21 cellular contexts compared by ENCODE assay signal in genomic region chr1:8731162-8731561, GRCh38.
"Had no signal": no experiment of that assay in that cellular context is flagged by ENCODE, and none has a peak within 500 bp of the region (broad histone marks: within the 10 kb centered on the region; RNA-seq: fewer than 3 reads in every experiment).

No MANE protein-coding gene starts in this region.

- H3K27me3 ChIP-seq: colonic mucosa, heart left ventricle, ovary, right atrium auricular region, sigmoid colon, stomach, transverse colon had no signal

- H3K4me1 ChIP-seq: colonic mucosa had no signal

- DNase-seq: colonic mucosa; dermis blood vessel endothelial cell; foreskin melanocyte; heart left ventricle; hippocampal formation; islet precursor cell; mammary epithelial cell; mucosa of descending colon; natural killer cell; ovary; sigmoid colon; stimulated activated CD4-positive, alpha-beta T cell treated with anti-CD3 and anti-CD28 coated beads, Interleukin-2, amount 100 ng/mL, for 24 hours; stimulated activated CD4-positive, alpha-beta T cell treated with anti-CD3 and anti-CD28 coated beads, Interleukin-4, amount 100 ng/mL, for 4 hours; stimulated activated naive CD4-positive, alpha-beta T cell; stomach; substantia nigra; transverse colon had no signal

- ATAC-seq: heart left ventricle, left lobe of liver, mucosa of descending colon, natural killer cell had no signal

- H3K36me3 ChIP-seq: colonic mucosa, heart left ventricle, ovary, right atrium auricular region, sigmoid colon, stomach, thoracic aorta, transverse colon had no signal

- H3K4me3 ChIP-seq: colonic mucosa, heart left ventricle, mucosa of descending colon, ovary, right atrium auricular region, sigmoid colon, skin epidermis, stomach, thoracic aorta, transverse colon had no signal

- H3K27ac ChIP-seq: colonic mucosa, heart left ventricle, ovary, right atrium auricular region, sigmoid colon, skin epidermis, stomach, thoracic aorta, transverse colon had no signal
